26 cellular contexts compared by ENCODE assay signal in genomic region chr3:162945626-162946025, GRCh38.
"Had no signal": no experiment of that assay in that cellular context is flagged by ENCODE, and none has a peak within 500 bp of the region (broad histone marks: within the 10 kb centered on the region; RNA-seq: fewer than 3 reads in every experiment).

No MANE protein-coding gene starts in this region.

- H3K9me3 ChIP-seq: ovary, psoas muscle, right lobe of liver, sigmoid colon, testis, tibial artery, transverse colon, upper lobe of right lung, uterus had no signal

- H2AFZ ChIP-seq: neural progenitor cell, parathyroid adenoma had no signal

- H3K4me2 ChIP-seq: neural progenitor cell had no signal

- DNase-seq: natural killer cell; occipital lobe; ovary; posterior cingulate gyrus; psoas muscle; right cardiac atrium; right lobe of liver; sigmoid colon; small intestine; stimulated activated CD4-positive, alpha-beta T cell treated with anti-CD3 and anti-CD28 coated beads, Interleukin-15, amount 100 ng/mL, for 24 hours; stimulated activated CD4-positive, alpha-beta T cell treated with anti-CD3 and anti-CD28 coated beads, Interleukin-2, amount 100 ng/mL, for 24 hours; stimulated activated CD4-positive, alpha-beta T cell treated with anti-CD3 and anti-CD28 coated beads, Interleukin-2, amount 100 ng/mL, for 48 hours; stimulated activated CD4-positive, alpha-beta T cell treated with anti-CD3 and anti-CD28 coated beads, Interleukin-4, amount 100 ng/mL, for 24 hours; stimulated activated naive B cell treated with anti-CD40 and anti-IgM and Interleukin-4, amounts not matched to agents 10 μg/mL and 1 μg/mL and 100 μg/mL, for 72 hours; stimulated activated naive CD4-positive, alpha-beta T cell treated with Interleukin-2 at 50 U/mL for 16 hours; stimulated activated naive CD8-positive, alpha-beta T cell treated with anti-CD3 and anti-CD28 coated beads, Interleukin-15, amount 100 ng/mL, for 72 hours; substantia nigra; testis; tibial artery; transverse colon; upper lobe of right lung; uterus had no signal

- ATAC-seq: natural killer cell; psoas muscle; right cardiac atrium; right lobe of liver; stimulated activated effector memory CD8-positive, alpha-beta T cell treated with anti-CD3 and anti-CD28 coated beads, Interleukin-12 subunit alpha, Interleukin-12 subunit beta, amount 100 ng/mL, for 72 hours; stimulated activated naive B cell treated with anti-CD40 and anti-IgM and Interleukin-4, amounts not matched to agents 10 μg/mL and 1 μg/mL and 100 μg/mL, for 72 hours; stimulated activated naive CD8-positive, alpha-beta T cell treated with anti-CD3 and anti-CD28 coated beads, Interleukin-15, amount 100 ng/mL, for 72 hours; upper lobe of right lung had no signal

- H3K9ac ChIP-seq: neural progenitor cell, parathyroid adenoma had no signal

- H3K27me3 ChIP-seq: neural progenitor cell, ovary, right lobe of liver, sigmoid colon, suprapubic skin, testis, tibial artery, transverse colon, upper lobe of right lung, uterus had no signal

- H3K79me2 ChIP-seq: parathyroid adenoma had no signal

- H3K4me3 ChIP-seq: neural progenitor cell, ovary, psoas muscle, right lobe of liver, sigmoid colon, suprapubic skin, testis, tibial artery, transverse colon, upper lobe of right lung, uterus had no signal

- H3K4me1 ChIP-seq: neural progenitor cell, parathyroid adenoma, psoas muscle, right lobe of liver, sigmoid colon, suprapubic skin, testis, tibial artery, transverse colon, upper lobe of right lung, uterus had no signal

- H3K27ac ChIP-seq: neural progenitor cell, ovary, parathyroid adenoma, psoas muscle, right lobe of liver, sigmoid colon, suprapubic skin, testis, tibial artery, transverse colon, upper lobe of right lung, uterus had no signal

- H3K36me3 ChIP-seq: neural progenitor cell, ovary, right lobe of liver, sigmoid colon, suprapubic skin, tibial artery, transverse colon, upper lobe of right lung, uterus had no signal
